Comparison of ENCODE assay signal across 27 cellular contexts in genomic region chr13:106967391-106967790, GRCh38.
"Had no signal": no experiment of that assay in that cellular context is flagged by ENCODE, and none has a peak within 500 bp of the region (broad histone marks: within the 10 kb centered on the region; RNA-seq: fewer than 3 reads in every experiment).

No MANE protein-coding gene starts in this region.

- H3K4me1 ChIP-seq: stomach, suprapubic skin, testis, thyroid gland, tibial artery, tibial nerve, transverse colon, upper lobe of left lung, upper lobe of right lung, uterus, vagina had no signal

- FAIRE-seq: urothelium cell line had no signal

- H3K27ac ChIP-seq: stomach, suprapubic skin, testis, thoracic aorta, thyroid gland, tibial artery, tibial nerve, transverse colon, upper lobe of left lung, upper lobe of right lung, uterus, vagina had no signal

- ATAC-seq: stimulated activated effector memory CD8-positive, alpha-beta T cell treated with anti-CD3 and anti-CD28 coated beads, Interleukin-12 subunit alpha, Interleukin-12 subunit beta, amount 100 ng/mL, for 72 hours; stimulated activated memory B cell treated with anti-CD40 and anti-IgM and Interleukin-4, amounts not matched to agents 10 μg/mL and 1 μg/mL and 100 μg/mL, for 72 hours; stimulated activated naive B cell treated with anti-CD40 and anti-IgM and Interleukin-4, amounts not matched to agents 10 μg/mL and 1 μg/mL and 100 μg/mL, for 72 hours; stimulated activated naive CD8-positive, alpha-beta T cell treated with anti-CD3 and anti-CD28 coated beads, Interleukin-15, amount 100 ng/mL, for 72 hours; stimulated activated naive CD8-positive, alpha-beta T cell treated with anti-CD3 and anti-CD28 coated beads, Interleukin-15, Interleukin-2, amounts not matched to agents 100 U/mL and 50 U/mL, for 24 hours; upper lobe of right lung had no signal

- H3K9me3 ChIP-seq: stomach, suprapubic skin, testis, thoracic aorta, thyroid gland, tibial artery, transverse colon, upper lobe of left lung, upper lobe of right lung, uterus, vagina had no signal

- H3K27me3 ChIP-seq: stomach, suprapubic skin, testis, thyroid gland, tibial artery, tibial nerve, transverse colon, upper lobe of left lung, upper lobe of right lung, uterus, vagina had no signal

- H3K36me3 ChIP-seq: stomach, suprapubic skin, thoracic aorta, thyroid gland, tibial artery, tibial nerve, transverse colon, upper lobe of left lung, upper lobe of right lung, uterus, vagina had no signal

- H3K4me3 ChIP-seq: stomach, suprapubic skin, testis, thoracic aorta, thyroid gland, tibial artery, tibial nerve, transverse colon, upper lobe of left lung, upper lobe of right lung, uterus, vagina had no signal

- DNase-seq: stimulated activated CD4-positive, alpha-beta T cell treated with anti-CD3 and anti-CD28 coated beads, Interleukin-2, amount 100 ng/mL, for 48 hours; stimulated activated CD4-positive, alpha-beta T cell treated with anti-CD3 and anti-CD28 coated beads, Interleukin-4, amount 100 ng/mL, for 1 hour; stimulated activated CD4-positive, alpha-beta T cell treated with anti-CD3 and anti-CD28 coated beads, Interleukin-4, amount 100 ng/mL, for 24 hours; stimulated activated CD4-positive, alpha-beta T cell treated with anti-CD3 and anti-CD28 coated beads, Interleukin-4, amount 100 ng/mL, for 4 hours; stimulated activated CD8-positive, alpha-beta memory T cell treated with anti-CD3 and anti-CD28 coated beads, Interleukin-4, amount 100 ng/mL, for 48 hours; stimulated activated naive B cell treated with anti-CD40 and anti-IgM and Interleukin-4, amounts not matched to agents 10 μg/mL and 1 μg/mL and 100 μg/mL, for 72 hours; stimulated activated naive CD4-positive, alpha-beta T cell; stimulated activated naive CD4-positive, alpha-beta T cell treated with Interleukin-2 at 50 U/mL for 16 hours; stimulated activated naive CD8-positive, alpha-beta T cell treated with anti-CD3 and anti-CD28 coated beads, Interleukin-15, amount 100 ng/mL, for 72 hours; stimulated activated naive CD8-positive, alpha-beta T cell treated with anti-CD3 and anti-CD28 coated beads, Interleukin-15, Interleukin-2, amounts not matched to agents 100 U/mL and 50 U/mL, for 24 hours; stomach; substantia nigra; testis; thyroid gland; tibial artery; transverse colon; trophoblast cell; upper lobe of left lung; upper lobe of right lung; uterus had no signal
